In the genomic region with DNA sequence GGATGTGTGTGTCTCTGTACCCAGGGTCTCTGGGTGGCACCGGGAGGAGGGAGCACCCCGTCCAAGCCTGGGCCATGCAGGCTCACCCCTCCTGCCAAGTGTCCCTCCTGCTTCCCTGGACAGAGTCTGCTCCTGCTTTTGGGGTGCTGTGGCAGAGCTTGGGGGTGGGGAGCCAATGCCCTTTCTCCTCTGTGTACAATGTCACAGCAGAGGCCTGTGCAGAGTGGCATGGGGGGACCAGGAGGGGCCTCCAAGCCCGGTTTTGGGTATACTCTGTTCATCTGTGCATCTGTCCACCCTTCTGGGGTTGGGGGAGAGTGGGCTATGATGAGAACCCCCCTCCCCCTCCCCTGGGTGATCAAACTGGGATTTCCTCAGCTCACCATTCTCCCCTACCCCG, we compare ENCODE assay signal across 20 cellular contexts. TPM values are rescaled to one million over a fixed set of nuclear protein-coding genes. Genes with fewer than 3 reads are reported as not detected.
DNase-seq lines count a peak whose midpoint lies in the region; ATAC-seq and TF ChIP-seq lines count a peak whose summit lies in the region.
"Had no signal": no experiment of that assay in that cellular context is flagged by ENCODE, and none has a peak within 500 bp of the region (broad histone marks: within the 10 kb centered on the region; RNA-seq: fewer than 3 reads in every experiment).

No MANE protein-coding gene starts in this region.

- H3K27ac ChIP-seq in dorsolateral prefrontal cortex (peak overlapping the region in 29 of 59 donors; percentile 14 to 78 (median 61)), neuronal stem cell (replicated peaks; ENCODE audit: low read length) (no peak overlapping the region), brain microvascular endothelial cell (no peak overlapping the region)
- H3K27ac ChIP-seq: 22Rv1, GM23248 had no signal

- H3K23ac ChIP-seq in neuronal stem cell (ENCODE audit: low read depth, low read length, poor library complexity): no peak overlapping the region

- H4K91ac ChIP-seq in neuronal stem cell (ENCODE audit: low read depth, low read length, poor library complexity): no peak overlapping the region

- H2BK12ac ChIP-seq in neuronal stem cell (ENCODE audit: low read length): no peak overlapping the region

- H2BK5ac ChIP-seq in neuronal stem cell (ENCODE audit: low read length): no peak overlapping the region

- DNase-seq in activated naive CD8-positive, alpha-beta T cell treated with anti-CD3 and anti-CD28 coated beads, Interleukin-2, amount 50 U/mL, for 24 hours: no peak
- DNase-seq in activated naive CD8-positive, alpha-beta T cell treated with anti-CD3 and anti-CD28 coated beads for 36 hours: no peak
- DNase-seq in dorsolateral prefrontal cortex (peak in 2 of 10 donors; percentile 10 to 17), neuronal stem cell (ENCODE audit: low spot score) (no peak), SIG-M5 treated with dmso at 0.1 percent for 504 hours (lab: John Stamatoyannopoulos, UW; ENCODE audit: unreplicated experiment) (no peak), brain microvascular endothelial cell (no peak), amniotic stem cell (lab: John Stamatoyannopoulos, UW) (no peak)
- DNase-seq: AML-193, DMS153, GF-D8, NCI-H2081 treated with DMSO at 0.1 percent for 48 hours, NCI-H510A, NCI-H748 treated with DMSO at 0.1 percent for 48 hours, RPMI8226, SIG-M5 had no signal

- H3K36me3 Mint-ChIP-seq in activated naive CD8-positive, alpha-beta T cell treated with anti-CD3 and anti-CD28 coated beads, Interleukin-2, amount 50 U/mL, for 24 hours (ENCODE audit: low read depth): no peaks in the 10 kb centered on the region
- H3K36me3 Mint-ChIP-seq in activated naive CD8-positive, alpha-beta T cell treated with anti-CD3 and anti-CD28 coated beads for 36 hours: peaks cover 2% of the 10 kb centered on the region

- no peak overlapping the region for H2BK120ac ChIP-seq in neuronal stem cell (ENCODE audit: low read depth, low read length)

- intact Hi-C loops in dorsolateral prefrontal cortex (cut with DNase I): no loop called here

- no peak overlapping the region for H3K9ac ChIP-seq in neuronal stem cell (ENCODE audit: low read depth, low read length, poor library complexity)
- H3K9ac ChIP-seq: GM23248 had no signal

- no peak overlapping the region for H4K8ac ChIP-seq in neuronal stem cell (ENCODE audit: low read depth, low read length)

- peaks cover 15 to 22% of the 10 kb centered on the region in 2 donors for H3K4me1 ChIP-seq in neuronal stem cell (ENCODE audit: control insufficient read depth in 2 of 2, insufficient read depth in 1 of 2, low read depth in 1 of 2, low read length in 2 of 2)

- H3K27me3 ChIP-seq in dorsolateral prefrontal cortex: peaks cover 0 to 17% (median 0%) of the 10 kb centered on the region in 45 donors
- H3K27me3 ChIP-seq in neuronal stem cell (ENCODE audit: control insufficient read depth in 3 of 3, insufficient read depth in 3 of 3, low read depth in 1 of 3, low read length in 3 of 3): no peaks in the 10 kb centered on the region
- no peaks in the 10 kb centered on the region for H3K27me3 ChIP-seq in brain microvascular endothelial cell (replicated peaks)

- no peak overlapping the region for H3K4ac ChIP-seq in neuronal stem cell (ENCODE audit: low read length)

- peak overlapping the region; percentile 20 for H3K18ac ChIP-seq in neuronal stem cell (ENCODE audit: low read length)

- H2BK15ac ChIP-seq in neuronal stem cell (ENCODE audit: low read length): no peak overlapping the region

- H3K4me3 Mint-ChIP-seq in activated naive CD8-positive, alpha-beta T cell treated with anti-CD3 and anti-CD28 coated beads, Interleukin-2, amount 50 U/mL, for 24 hours: no peak overlapping the region
- no peak overlapping the region for H3K4me3 Mint-ChIP-seq in activated naive CD8-positive, alpha-beta T cell treated with anti-CD3 and anti-CD28 coated beads for 36 hours

- in situ Hi-C loops in brain microvascular endothelial cell (cut with HindIII; ENCODE audit: low pct_ligation_motif_present, low sequenced_read_pairs): no loop called here

- no peaks in the 10 kb centered on the region for H3K36me3 ChIP-seq in neuronal stem cell (replicated peaks in 1 of 2; ENCODE audit: control insufficient read depth in 2 of 2, insufficient read depth in 2 of 2, low read length in 2 of 2)
- H3K36me3 ChIP-seq in brain microvascular endothelial cell (replicated peaks): peaks cover 3% of the 10 kb centered on the region

- H2AK5ac ChIP-seq in neuronal stem cell (ENCODE audit: low read depth, low read length): no peak overlapping the region

- peak overlapping the region in 58 of 59 donors; percentile 29 to 75 (median 63) for H3K4me3 ChIP-seq in dorsolateral prefrontal cortex
- no peak overlapping the region for H3K4me3 ChIP-seq in neuronal stem cell (ENCODE audit: low read length in 2 of 2)
- no peak overlapping the region for H3K4me3 ChIP-seq in brain microvascular endothelial cell (ENCODE audit: low read depth, low read length)
- H3K4me3 ChIP-seq: GM23248, K562 had no signal

- ATAC-seq in activated naive CD8-positive, alpha-beta T cell treated with anti-CD3 and anti-CD28 coated beads, Interleukin-2, amount 50 U/mL, for 24 hours: no peak
- no peak for ATAC-seq in HG03135 (IDR thresholded peaks at IDR 0.05; ENCODE audit: unreplicated experiment)
- ATAC-seq: K562, PC-3 had no signal

- H3K4me1 Mint-ChIP-seq in activated naive CD8-positive, alpha-beta T cell treated with anti-CD3 and anti-CD28 coated beads, Interleukin-2, amount 50 U/mL, for 24 hours: no peaks in the 10 kb centered on the region
- peaks cover 6% of the 10 kb centered on the region for H3K4me1 Mint-ChIP-seq in activated naive CD8-positive, alpha-beta T cell treated with anti-CD3 and anti-CD28 coated beads for 36 hours

- no peaks in the 10 kb centered on the region for H3K9me3 ChIP-seq in neuronal stem cell (replicated peaks in 1 of 2; ENCODE audit: control insufficient read depth in 2 of 2, insufficient read depth in 1 of 2, low read depth in 1 of 2, low read length in 2 of 2)

- TF ChIP-seq CTCF in dorsolateral prefrontal cortex (IDR thresholded peaks at IDR 0.05 in 54 of 56, conservative IDR thresholded peaks at IDR 0.05 in 2 of 56; ENCODE audit: low read depth in 1 of 56, partially characterized antibody in 56 of 56) (no peak), brain microvascular endothelial cell (IDR thresholded peaks at IDR 0.05; ENCODE audit: low read depth, low read length, missing control alignments) (no peak)

- H3K4me2 ChIP-seq in neuronal stem cell (ENCODE audit: insufficient read depth, low read length, poor library complexity, severe bottlenecking): no peak overlapping the region

- no peaks in the 10 kb centered on the region for H3K9me3 Mint-ChIP-seq in activated naive CD8-positive, alpha-beta T cell treated with anti-CD3 and anti-CD28 coated beads, Interleukin-2, amount 50 U/mL, for 24 hours
- H3K9me3 Mint-ChIP-seq in activated naive CD8-positive, alpha-beta T cell treated with anti-CD3 and anti-CD28 coated beads for 36 hours: no peaks in the 10 kb centered on the region

- peak overlapping the region; percentile 40 for H3K27ac Mint-ChIP-seq in activated naive CD8-positive, alpha-beta T cell treated with anti-CD3 and anti-CD28 coated beads, Interleukin-2, amount 50 U/mL, for 24 hours
- H3K27ac Mint-ChIP-seq in activated naive CD8-positive, alpha-beta T cell treated with anti-CD3 and anti-CD28 coated beads for 36 hours: no peak overlapping the region

- WGBS in neuronal stem cell (ENCODE audit: extremely low coverage in 2 of 2, insufficient read length in 2 of 2, insufficient replicate concordance in 1 of 2), 2 donors: no CpG with 5 or more reads among the region's 4 CpGs

- peaks cover 4% of the 10 kb centered on the region for H3K27me3 Mint-ChIP-seq in activated naive CD8-positive, alpha-beta T cell treated with anti-CD3 and anti-CD28 coated beads, Interleukin-2, amount 50 U/mL, for 24 hours
- H3K27me3 Mint-ChIP-seq in activated naive CD8-positive, alpha-beta T cell treated with anti-CD3 and anti-CD28 coated beads for 36 hours: peaks cover 6% of the 10 kb centered on the region

- H3K14ac ChIP-seq in neuronal stem cell (ENCODE audit: low read length): no peak overlapping the region

- H3K79me1 ChIP-seq in neuronal stem cell (ENCODE audit: low read depth, low read length): no peaks in the 10 kb centered on the region

- peak overlapping the region; percentile 73 for H2AFZ ChIP-seq in neuronal stem cell (ENCODE audit: low read length)
- H2AFZ ChIP-seq: GM23248 had no signal

RNA-seq across cellular contexts. Expression of a gene that starts 33.5 kb away (rescaled TPM):
- total RNA-seq in activated naive CD8-positive, alpha-beta T cell treated with anti-CD3 and anti-CD28 coated beads for 36 hours: 10 to 100 TPM; 10.6 to 11.4 TPM
- 10 to 100 TPM; 23.3 to 88.7 (median 59.0) TPM for total RNA-seq in dorsolateral prefrontal cortex
- 3.9 TPM for polyA plus RNA-seq in neuronal stem cell (2013, experiment 1 of 2)
- polyA plus RNA-seq in neuronal stem cell (2013, experiment 2 of 2): 4.1 TPM

RNA-seq across cellular contexts. Expression of a gene that starts 49.3 kb away (rescaled TPM):
- total RNA-seq in activated naive CD8-positive, alpha-beta T cell treated with anti-CD3 and anti-CD28 coated beads for 36 hours: 10 to 100 TPM; 69.3 to 72.2 TPM
- total RNA-seq in dorsolateral prefrontal cortex: 100 to 1,000 TPM in 1 of 120 experiments, 10 to 100 TPM in 119; 43.6 to 103 (median 63.7) TPM
- polyA plus RNA-seq in neuronal stem cell (2013, experiment 1 of 2): 32.5 TPM
- 30.9 TPM for polyA plus RNA-seq in neuronal stem cell (2013, experiment 2 of 2)

RNA-seq across cellular contexts. Expression of a gene that starts 50.5 kb away (rescaled TPM):
- total RNA-seq in activated naive CD8-positive, alpha-beta T cell treated with anti-CD3 and anti-CD28 coated beads for 36 hours: 100 to 1,000 TPM; 242 to 252 TPM
- 100 to 1,000 TPM in 117 of 120 experiments, 10 to 100 TPM in 3; 92.2 to 206 (median 145) TPM for total RNA-seq in dorsolateral prefrontal cortex
- 93.1 TPM for polyA plus RNA-seq in neuronal stem cell (2013, experiment 1 of 2)
- 91.5 TPM for polyA plus RNA-seq in neuronal stem cell (2013, experiment 2 of 2)

Comparison
In these comparisons a context has a peak if more than half of its experiments do, and no peak if none do; other contexts are left out.
1. H3K4me3 ChIP-seq: peak in dorsolateral prefrontal cortex (58 of 59); none in neuronal stem cell (0 of 2) and brain microvascular endothelial cell (single experiment).